In genomic region chr3:114650808-114651207, GRCh38 we compare ENCODE assay signal across 11 cellular contexts.
A peak's percentile ranks its signal among the peaks of the same experiment; 100 is the strongest.
DNase-seq lines count a peak whose midpoint lies in the region; ATAC-seq and TF ChIP-seq lines count a peak whose summit lies in the region.
"Had no signal": no experiment of that assay in that cellular context is flagged by ENCODE, and none has a peak within 500 bp of the region (broad histone marks: within the 10 kb centered on the region; RNA-seq: fewer than 3 reads in every experiment).

No MANE protein-coding gene starts in this region.

- H3K27me3 Mint-ChIP-seq in activated T-cell treated with anti-CD3 and anti-CD28 coated beads, Interleukin-2, amount 50 U/mL, for 24 hours = no peaks in the 10 kb centered on the region
- H3K27me3 Mint-ChIP-seq in activated T-cell treated with anti-CD3 and anti-CD28 coated beads, Interleukin-2, amount 50 U/mL, for 72 hours (ENCODE audit: low read depth) = no peaks in the 10 kb centered on the region
- H3K27me3 Mint-ChIP-seq in activated T-helper 17 cell treated with anti-CD3 and anti-CD28 coated beads, Interleukin-2, amount 50 U/mL, for 72 hours = no peaks in the 10 kb centered on the region
- H3K27me3 Mint-ChIP-seq: T-helper 17 cell had no signal

- H3K27ac ChIP-seq in testis = peak overlapping the region; percentile 21 to 58

- H3K27me3 ChIP-seq in testis = no peaks in the 10 kb centered on the region

- no peak overlapping the region for H3K4me3 ChIP-seq in testis
- H3K4me3 ChIP-seq: coronary artery had no signal

- H3K36me3 Mint-ChIP-seq in activated T-cell treated with anti-CD3 and anti-CD28 coated beads, Interleukin-2, amount 50 U/mL, for 24 hours (ENCODE audit: low read depth) = peaks cover 8% of the 10 kb centered on the region
- H3K36me3 Mint-ChIP-seq in activated T-cell treated with anti-CD3 and anti-CD28 coated beads, Interleukin-2, amount 50 U/mL, for 72 hours (ENCODE audit: insufficient read depth in 2 of 2) = no peaks in the 10 kb centered on the region
- no peaks in the 10 kb centered on the region for H3K36me3 Mint-ChIP-seq in activated T-helper 17 cell treated with anti-CD3 and anti-CD28 coated beads, Interleukin-2, amount 50 U/mL, for 72 hours (ENCODE audit: low read depth)

- DNase-seq in activated T-cell treated with anti-CD3 and anti-CD28 coated beads, Interleukin-2, amount 50 U/mL, for 24 hours = no peak
- no peak for DNase-seq in activated T-cell treated with anti-CD3 and anti-CD28 coated beads, Interleukin-2, amount 50 U/mL, for 72 hours
- DNase-seq in left ventricle myocardium superior (no peak), testis (no peak), NOMO-1 treated with DMSO at 0.1 percent for 48 hours (lab: John Stamatoyannopoulos, UW; ENCODE audit: unreplicated experiment) (no peak), middle frontal gyrus (ENCODE audit: extremely low spot score, low spot score) (no peak)
- DNase-seq: NCI-H510A treated with DMSO at 0.1 percent for 48 hours, T-helper 17 cell had no signal

- H3K9me3 Mint-ChIP-seq in activated T-cell treated with anti-CD3 and anti-CD28 coated beads, Interleukin-2, amount 50 U/mL, for 24 hours = no peaks in the 10 kb centered on the region
- H3K9me3 Mint-ChIP-seq in activated T-cell treated with anti-CD3 and anti-CD28 coated beads, Interleukin-2, amount 50 U/mL, for 72 hours = no peaks in the 10 kb centered on the region
- H3K9me3 Mint-ChIP-seq in activated T-helper 17 cell treated with anti-CD3 and anti-CD28 coated beads, Interleukin-2, amount 50 U/mL, for 72 hours = no peaks in the 10 kb centered on the region

- H3K4me1 ChIP-seq in testis = peaks cover 16% of the 10 kb centered on the region

- peak overlapping the region; percentile 37 for H3K27ac Mint-ChIP-seq in activated T-cell treated with anti-CD3 and anti-CD28 coated beads, Interleukin-2, amount 50 U/mL, for 24 hours
- H3K27ac Mint-ChIP-seq in activated T-cell treated with anti-CD3 and anti-CD28 coated beads, Interleukin-2, amount 50 U/mL, for 72 hours = no peak overlapping the region
- H3K27ac Mint-ChIP-seq in activated T-helper 17 cell treated with anti-CD3 and anti-CD28 coated beads, Interleukin-2, amount 50 U/mL, for 72 hours = peak overlapping the region; percentile 15
- H3K27ac Mint-ChIP-seq: T-helper 17 cell had no signal

- H3K4me3 Mint-ChIP-seq in activated T-cell treated with anti-CD3 and anti-CD28 coated beads, Interleukin-2, amount 50 U/mL, for 24 hours = no peak overlapping the region
- H3K4me3 Mint-ChIP-seq in activated T-cell treated with anti-CD3 and anti-CD28 coated beads, Interleukin-2, amount 50 U/mL, for 72 hours = no peak overlapping the region
- no peak overlapping the region for H3K4me3 Mint-ChIP-seq in activated T-helper 17 cell treated with anti-CD3 and anti-CD28 coated beads, Interleukin-2, amount 50 U/mL, for 72 hours
- H3K4me3 Mint-ChIP-seq: T-helper 17 cell had no signal

- H3K4me1 Mint-ChIP-seq in activated T-cell treated with anti-CD3 and anti-CD28 coated beads, Interleukin-2, amount 50 U/mL, for 24 hours (ENCODE audit: low read depth) = peaks cover 26% of the 10 kb centered on the region
- peaks cover 23% of the 10 kb centered on the region for H3K4me1 Mint-ChIP-seq in activated T-cell treated with anti-CD3 and anti-CD28 coated beads, Interleukin-2, amount 50 U/mL, for 72 hours (ENCODE audit: low read depth)
- peaks cover 9% of the 10 kb centered on the region for H3K4me1 Mint-ChIP-seq in activated T-helper 17 cell treated with anti-CD3 and anti-CD28 coated beads, Interleukin-2, amount 50 U/mL, for 72 hours

- no peaks in the 10 kb centered on the region for H3K36me3 ChIP-seq in testis (ENCODE audit: low read depth, missing control alignments)

- ATAC-seq in activated T-cell treated with anti-CD3 and anti-CD28 coated beads, Interleukin-2, amount 50 U/mL, for 72 hours (replicated peaks in 1 of 2) = no peak
- ATAC-seq in activated T-helper 17 cell treated with anti-CD3 and anti-CD28 coated beads, Interleukin-2, amount 50 U/mL, for 72 hours (replicated peaks) = no peak
- ATAC-seq in left ventricle myocardium superior (peak; percentile 28), GM21360 (IDR thresholded peaks at IDR 0.05; ENCODE audit: unreplicated experiment) (no peak)
- ATAC-seq: T-helper 17 cell had no signal

- no peak for TF ChIP-seq POLR2A in testis (IDR thresholded peaks at IDR 0.05)

- no peaks in the 10 kb centered on the region for H3K9me3 ChIP-seq in testis

- no peak for TF ChIP-seq CTCF in testis (IDR thresholded peaks at IDR 0.05)

- intact Hi-C loops in left ventricle myocardium superior (cut with micrococcal nuclease) (no loop called here), testis (cut with DNase I; ENCODE audit: low total_unique reads) (no loop called here)

- WGBS in testis, 2 donors = 19 to 34% methylated on average over 3 of the region's 3 CpGs
